ENCODE assay signal across 11 cellular contexts in genomic region chr21:44413566-44414290, GRCh38.
"Had no signal": no experiment of that assay in that cellular context is flagged by ENCODE, and none has a peak within 500 bp of the region (broad histone marks: within the 10 kb centered on the region; RNA-seq: fewer than 3 reads in every experiment).

No MANE protein-coding gene starts in this region.

- H3K27me3 ChIP-seq: colonic mucosa, pancreas, thyroid gland had no signal

- H3K9me3 ChIP-seq: colonic mucosa, esophagus muscularis mucosa, pancreas, thyroid gland had no signal

- H3K4me3 ChIP-seq: colonic mucosa, esophagus muscularis mucosa, pancreas, thyroid gland had no signal

- H3K4me1 ChIP-seq: colonic mucosa, esophagus muscularis mucosa, pancreas, thyroid gland had no signal

- ATAC-seq: activated CD8-positive, alpha-beta T cell treated with anti-CD3 and anti-CD28 coated beads for 36 hours; activated naive CD4-positive, alpha-beta T cell treated with anti-CD3 and anti-CD28 coated beads, Interleukin-2, amount 50 U/mL, for 72 hours; pancreas; SK-N-SH treated with all-trans-retinoic acid at 6 μM for 48 hours; stimulated activated effector memory CD8-positive, alpha-beta T cell treated with anti-CD3 and anti-CD28 coated beads, Interleukin-12 subunit alpha, Interleukin-12 subunit beta, amount 100 ng/mL, for 72 hours had no signal

- H3K27ac ChIP-seq: colonic mucosa, esophagus muscularis mucosa, pancreas, thyroid gland had no signal

- H3K36me3 ChIP-seq: colonic mucosa, esophagus muscularis mucosa, pancreas, thyroid gland had no signal

- DNase-seq: activated CD8-positive, alpha-beta T cell treated with anti-CD3 and anti-CD28 coated beads for 36 hours; activated T-cell treated with anti-CD3 and anti-CD28 coated beads for 4 hours; colonic mucosa; mesendoderm; T-helper 1 cell; thyroid gland had no signal
